Comparison of ENCODE assay signal across 23 cellular contexts in genomic region chr1:8252266-8252951, GRCh38.
DNase-seq lines count a peak whose midpoint lies in the region; TF ChIP-seq lines count a peak whose summit lies in the region.
"Had no signal": no experiment of that assay in that cellular context is flagged by ENCODE, and none has a peak within 500 bp of the region (broad histone marks: within the 10 kb centered on the region; RNA-seq: fewer than 3 reads in every experiment).

No MANE protein-coding gene starts in this region.

- H3K36me3 Mint-ChIP-seq in type B pancreatic cell = no peaks in the 10 kb centered on the region
- H3K36me3 Mint-ChIP-seq: CD14-positive monocyte; naive thymus-derived CD8-positive, alpha-beta T cell had no signal

- 66% methylated on average over 13 of the region's 13 CpGs for WGBS in liver

- H3K9ac ChIP-seq in liver (ENCODE audit: low read depth in 1 of 2, low read length in 2 of 2) = no peak overlapping the region

- TF ChIP-seq CTCF in VCaP (conservative IDR thresholded peaks at IDR 0.05) (no peak), liver (IDR thresholded peaks at IDR 0.05; ENCODE audit: low read depth, low read length, missing input control) (peak; percentile 10), type B pancreatic cell (conservative IDR thresholded peaks at IDR 0.05) (no peak), WERI-Rb-1 (IDR thresholded peaks at IDR 0.05; ENCODE audit: low read depth, low read length) (no peak), tibial artery (IDR thresholded peaks at IDR 0.05) (no peak)

- intact Hi-C loops in tibial artery (cut with DNase I; ENCODE audit: low total_unique reads) = no loop called here

- no peaks in the 10 kb centered on the region for H3K9me3 Mint-ChIP-seq in type B pancreatic cell
- H3K9me3 Mint-ChIP-seq: naive thymus-derived CD8-positive, alpha-beta T cell had no signal

- H3K4me3 ChIP-seq in liver (ENCODE audit: low read depth in 1 of 3, low read length in 3 of 3) (no peak overlapping the region), WERI-Rb-1 (ENCODE audit: low read depth, low read length) (no peak overlapping the region), tibial artery (no peak overlapping the region), MG63 (no peak overlapping the region)
- H3K4me3 ChIP-seq: heart right ventricle, SJSA1 had no signal

- peak; percentile 50 to 62 for TF ChIP-seq RAD21 in liver (IDR thresholded peaks at IDR 0.05)

- H3K27ac Mint-ChIP-seq in type B pancreatic cell = peak overlapping the region; percentile 61
- H3K27ac Mint-ChIP-seq: activated CD8-positive, alpha-beta T cell treated with anti-CD3 and anti-CD28 coated beads, Interleukin-2, amount 10 ng/mL, durations not matched to agents 7 days and 5 days; CD14-positive monocyte; naive thymus-derived CD8-positive, alpha-beta T cell had no signal

- H3K27me3 ChIP-seq in liver (ENCODE audit: control insufficient read depth in 4 of 4, insufficient read depth in 4 of 4, low read length in 3 of 4) (no peaks in the 10 kb centered on the region), WERI-Rb-1 (ENCODE audit: insufficient read depth, low read depth, severe bottlenecking) (no peaks in the 10 kb centered on the region), tibial artery (no peaks in the 10 kb centered on the region), MG63 (no peaks in the 10 kb centered on the region)
- H3K27me3 ChIP-seq: heart right ventricle, SJSA1 had no signal

- H3K4me3 Mint-ChIP-seq in type B pancreatic cell = no peak overlapping the region
- H3K4me3 Mint-ChIP-seq: activated CD8-positive, alpha-beta T cell treated with anti-CD3 and anti-CD28 coated beads, Interleukin-2, amount 10 ng/mL, durations not matched to agents 7 days and 5 days; CD14-positive monocyte; naive thymus-derived CD8-positive, alpha-beta T cell had no signal

- peaks cover 13% of the 10 kb centered on the region for H3K4me1 Mint-ChIP-seq in type B pancreatic cell (ENCODE audit: unreplicated experiment)

- H3K27ac ChIP-seq in VCaP (peak overlapping the region; percentile 19; the same call in 1 of the 2 replicates), liver (ENCODE audit: low read depth in 1 of 2, low read length in 2 of 2) (peak overlapping the region; percentile 57 to 59), WERI-Rb-1 (no peak overlapping the region), tibial artery (no peak overlapping the region)
- H3K27ac ChIP-seq: epithelial cell of prostate, heart right ventricle, SJSA1 had no signal

- H3K4me1 ChIP-seq in liver (ENCODE audit: control insufficient read depth in 4 of 4, insufficient read depth in 4 of 4, low read length in 3 of 4) = peaks cover 2 to 32% (median 15%) of the 10 kb centered on the region in 4 donors
- peaks cover 0 to 3% (median 0%) of the 10 kb centered on the region in 4 donors for H3K4me1 ChIP-seq in tibial artery
- H3K4me1 ChIP-seq: heart right ventricle, SJSA1 had no signal

- H3K36me3 ChIP-seq in liver (ENCODE audit: control insufficient read depth in 4 of 4, insufficient read depth in 3 of 4, low read depth in 1 of 4, low read length in 3 of 4) (no peaks in the 10 kb centered on the region), WERI-Rb-1 (no peaks in the 10 kb centered on the region), tibial artery (no peaks in the 10 kb centered on the region), MG63 (no peaks in the 10 kb centered on the region)
- H3K36me3 ChIP-seq: heart right ventricle, SJSA1 had no signal

- DNase-seq in NCI-H1694 treated with DMSO at 0.1 percent for 48 hours (lab: John Stamatoyannopoulos, UW) = peak; percentile 91
- DNase-seq in type B pancreatic cell (ENCODE audit: extremely low spot score, unreplicated experiment) = no peak
- no peak for DNase-seq in WERI-Rb-1
- no peak for DNase-seq in tibial artery
- no peak for DNase-seq in MG63
- DNase-seq: activated CD8-positive, alpha-beta T cell treated with anti-CD3 and anti-CD28 coated beads, Interleukin-2, amount 10 ng/mL, durations not matched to agents 7 days and 5 days; activated gamma-delta T cell; GOT3; heart right ventricle; left cardiac atrium; midbrain; naive thymus-derived CD8-positive, alpha-beta T cell; NCI-H1048; NCI-H2081 treated with DMSO at 0.1 percent for 48 hours; NCI-H524 treated with DMSO at 0.1 percent for 48 hours; occipital lobe; stimulated activated CD4-positive, alpha-beta T cell treated with anti-CD3 and anti-CD28 coated beads, Interleukin-4, amount 100 ng/mL, for 1 hour; stimulated activated naive CD4-positive, alpha-beta T cell had no signal

- H3K9me3 ChIP-seq in liver (ENCODE audit: control insufficient read depth in 4 of 4, low read length in 3 of 4) = no peaks in the 10 kb centered on the region
- H3K9me3 ChIP-seq in WERI-Rb-1 (ENCODE audit: severe bottlenecking) = no peaks in the 10 kb centered on the region
- no peaks in the 10 kb centered on the region for H3K9me3 ChIP-seq in tibial artery
- no peaks in the 10 kb centered on the region for H3K9me3 ChIP-seq in MG63
- H3K9me3 ChIP-seq: heart right ventricle, SJSA1 had no signal

- no peaks in the 10 kb centered on the region for H3K27me3 Mint-ChIP-seq in type B pancreatic cell

TF ChIP-seq in liver, 16 proteins besides CTCF, POLR2A, EP300 and RAD21:
- peak; percentile 25 for TF ChIP-seq MAX (IDR thresholded peaks at IDR 0.05)
- no peak for TF ChIP-seq TAF1 (conservative IDR thresholded peaks at IDR 0.05)
- TF ChIP-seq FOXA1 (IDR thresholded peaks at IDR 0.05) = no peak
- no peak for TF ChIP-seq REST (IDR thresholded peaks at IDR 0.05)
- no peak for TF ChIP-seq ZBTB33 (IDR thresholded peaks at IDR 0.05)
- TF ChIP-seq SP1 (IDR thresholded peaks at IDR 0.05) = peak; percentile 82
- TF ChIP-seq HNF4A (conservative IDR thresholded peaks at IDR 0.05) = peak; percentile 52 to 64
- no peak for TF ChIP-seq HNF4G (IDR thresholded peaks at IDR 0.05)
- TF ChIP-seq GABPA (IDR thresholded peaks at IDR 0.05 in 1 of 2, conservative IDR thresholded peaks at IDR 0.05 in 1 of 2) = no peak
- TF ChIP-seq RXRA (IDR thresholded peaks at IDR 0.05) = peak; percentile 78 to 83
- peak in 1 of 2 donors; percentile 31 for TF ChIP-seq JUND (IDR thresholded peaks at IDR 0.05)
- peak; percentile 20 for TF ChIP-seq YY1 (IDR thresholded peaks at IDR 0.05)
- TF ChIP-seq EGR1 (IDR thresholded peaks at IDR 0.05; ENCODE audit: low read depth in 2 of 2) = no peak
- TF ChIP-seq, protein P1, sequence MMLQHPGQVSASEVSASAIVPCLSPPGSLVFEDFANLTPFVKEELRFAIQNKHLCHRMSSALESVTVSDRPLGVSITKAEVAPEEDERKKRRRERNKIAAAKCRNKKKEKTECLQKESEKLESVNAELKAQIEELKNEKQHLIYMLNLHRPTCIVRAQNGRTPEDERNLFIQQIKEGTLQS (IDR thresholded peaks at IDR 0.05) = no peak
- TF ChIP-seq NR2F2 (IDR thresholded peaks at IDR 0.05) = no peak
- no peak for TF ChIP-seq FOXA2 (IDR thresholded peaks at IDR 0.05)

Comparison
In these comparisons a context has a peak if more than half of its experiments do, and no peak if none do; other contexts are left out.
1. H3K27ac ChIP-seq: peak in VCaP (single experiment) and liver (2 of 2); none in WERI-Rb-1 (single experiment) and tibial artery (0 of 2).